3 cellular contexts compared by ENCODE assay signal in genomic region chr17:18722612-18723011, GRCh38. TPM values are rescaled to one million over a fixed set of nuclear protein-coding genes. Genes with fewer than 3 reads are reported as not detected.
"Had no signal": no experiment of that assay in that cellular context is flagged by ENCODE, and none has a peak within 500 bp of the region (broad histone marks: within the 10 kb centered on the region; RNA-seq: fewer than 3 reads in every experiment).

No MANE protein-coding gene starts in this region.

RNA-seq across cellular contexts. Expression of gene FBXW10, which starts 21.2 kb away (rescaled TPM):
- total RNA-seq: activated CD4-positive, alpha-beta memory T cell treated with anti-CD3 and anti-CD28 coated beads, Interleukin-2, amount 10 ng/mL, durations not matched to agents 7 days and 5 days; OCI-LY7; T-helper 2 cell treated with Interferon-gamma antibody and Interleukin-4, amounts not matched to agents 100 ng/mL and 5 ng/mL, for 36 hours had no signal
